In genomic region chr13:91355826-91356710, GRCh38 we compare ENCODE assay signal across 27 cellular contexts. TPM values are rescaled to one million over a fixed set of nuclear protein-coding genes. Genes with fewer than 3 reads are reported as not detected.
DNase-seq lines count a peak whose midpoint lies in the region; ATAC-seq and TF ChIP-seq lines count a peak whose summit lies in the region.
"Had no signal": no experiment of that assay in that cellular context is flagged by ENCODE, and none has a peak within 500 bp of the region (broad histone marks: within the 10 kb centered on the region; RNA-seq: fewer than 3 reads in every experiment).

No MANE protein-coding gene starts in this region.

- H3K36me3 Mint-ChIP-seq in activated T-cell treated with anti-CD3 and anti-CD28 coated beads, Interleukin-2, amount 50 U/mL, for 24 hours (ENCODE audit: low read depth): peaks cover 81% of the 10 kb centered on the region
- peaks cover 62% of the 10 kb centered on the region for H3K36me3 Mint-ChIP-seq in nephron progenitor cell (ENCODE audit: low read depth)

- no peak overlapping the region for H2BK5ac ChIP-seq in mesenchymal stem cell (ENCODE audit: low read depth, low read length, poor library complexity, severe bottlenecking)

- H3K27ac ChIP-seq in OCI-LY3 (ENCODE audit: low read length) (0 out of 2 replicates have a peak overlapping the region, but pooled peaks have one; percentile 60), mesenchymal stem cell (ENCODE audit: low read length, poor library complexity, severe bottlenecking) (no peak overlapping the region)
- no peak overlapping the region for H3K27ac ChIP-seq in effector memory CD4-positive, alpha-beta T cell (ENCODE audit: insufficient read depth, low read length, poor library complexity, severe bottlenecking)
- H3K27ac ChIP-seq: left lung, right atrium auricular region, spleen, testis had no signal

- WGBS in mesenchymal stem cell: 98% methylated on average over 6 of the region's 6 CpGs

- H2AFZ ChIP-seq in OCI-LY3 (ENCODE audit: low read depth, low read length): no peak overlapping the region
- H2AFZ ChIP-seq in mesenchymal stem cell (ENCODE audit: low read depth, low read length): no peak overlapping the region

- no peak overlapping the region for H2BK15ac ChIP-seq in mesenchymal stem cell (ENCODE audit: low read depth, poor library complexity, severe bottlenecking)

- H3K27me3 Mint-ChIP-seq in activated T-cell treated with anti-CD3 and anti-CD28 coated beads, Interleukin-2, amount 50 U/mL, for 24 hours: no peaks in the 10 kb centered on the region
- H3K27me3 Mint-ChIP-seq in nephron progenitor cell (ENCODE audit: low read depth, poor library complexity): no peaks in the 10 kb centered on the region
- H3K27me3 Mint-ChIP-seq: activated B cell treated with CpG ODN at 0.5 μM for 24 hours; activated CD8-positive, alpha-beta T cell treated with anti-CD3 and anti-CD28 coated beads for 36 hours; naive B cell; stimulated activated memory B cell treated with anti-CD40 and anti-IgM and Interleukin-4, amounts not matched to agents 10 μg/mL and 1 μg/mL and 100 μg/mL, for 72 hours had no signal

- no peak overlapping the region for H4K8ac ChIP-seq in mesenchymal stem cell (ENCODE audit: low read length)

- H3K9me3 ChIP-seq in OCI-LY3 (ENCODE audit: insufficient read depth, low read length) (no peaks in the 10 kb centered on the region), mesenchymal stem cell (ENCODE audit: control insufficient read depth, low read length) (no peaks in the 10 kb centered on the region)
- no peaks in the 10 kb centered on the region for H3K9me3 ChIP-seq in effector memory CD4-positive, alpha-beta T cell (ENCODE audit: control insufficient read depth, low read length)
- H3K9me3 ChIP-seq: left lung, right atrium auricular region, spleen, testis had no signal

- no peak overlapping the region for H3K18ac ChIP-seq in mesenchymal stem cell (ENCODE audit: low read depth in 1 of 2, low read length in 2 of 2)

- no peak overlapping the region for H3K14ac ChIP-seq in mesenchymal stem cell (ENCODE audit: low read length in 2 of 2)

- H3K27me3 ChIP-seq in OCI-LY3 (ENCODE audit: low read depth, low read length) (no peaks in the 10 kb centered on the region), mesenchymal stem cell (ENCODE audit: control insufficient read depth in 1 of 2, insufficient read depth in 1 of 2, low read length in 2 of 2) (no peaks in the 10 kb centered on the region)
- no peaks in the 10 kb centered on the region for H3K27me3 ChIP-seq in effector memory CD4-positive, alpha-beta T cell (replicated peaks; ENCODE audit: control insufficient read depth, insufficient read depth, low read length, poor library complexity, severe bottlenecking)
- H3K27me3 ChIP-seq: left lung, right atrium auricular region, spleen, testis had no signal

- peak overlapping the region; percentile 30 for H3K27ac Mint-ChIP-seq in activated T-cell treated with anti-CD3 and anti-CD28 coated beads, Interleukin-2, amount 50 U/mL, for 24 hours
- H3K27ac Mint-ChIP-seq in nephron progenitor cell: peak overlapping the region; percentile 90
- H3K27ac Mint-ChIP-seq: activated B cell treated with CpG ODN at 0.5 μM for 24 hours; stimulated activated memory B cell treated with anti-CD40 and anti-IgM and Interleukin-4, amounts not matched to agents 10 μg/mL and 1 μg/mL and 100 μg/mL, for 72 hours had no signal

- no peak overlapping the region for H3K4me2 ChIP-seq in OCI-LY3 (ENCODE audit: low read length)
- no peak overlapping the region for H3K4me2 ChIP-seq in mesenchymal stem cell (ENCODE audit: low read length, poor library complexity, severe bottlenecking)

- no peak overlapping the region for H3K23ac ChIP-seq in mesenchymal stem cell (ENCODE audit: low read length in 2 of 2)

- no peak overlapping the region for H4K91ac ChIP-seq in mesenchymal stem cell (ENCODE audit: low read length)

- H3K36me3 ChIP-seq in OCI-LY3 (replicated peaks; ENCODE audit: low read depth, low read length): peaks cover 71% of the 10 kb centered on the region
- peaks cover 26% of the 10 kb centered on the region for H3K36me3 ChIP-seq in effector memory CD4-positive, alpha-beta T cell (ENCODE audit: control insufficient read depth, insufficient read depth, low read length)
- peaks cover 5 to 65% of the 10 kb centered on the region in 2 experiments for H3K36me3 ChIP-seq in mesenchymal stem cell (ENCODE audit: control insufficient read depth in 1 of 2, insufficient read depth in 2 of 2, low read depth in 1 of 2, low read length in 2 of 2)

- TF ChIP-seq CTCF in OCI-LY3 (IDR thresholded peaks at IDR 0.05; ENCODE audit: low read depth, low read length) (no peak), nephron progenitor cell (IDR thresholded peaks at IDR 0.05) (no peak)

- H2BK120ac ChIP-seq in mesenchymal stem cell (ENCODE audit: low read depth, low read length): no peak overlapping the region

- no peak overlapping the region for H3K4me3 Mint-ChIP-seq in activated T-cell treated with anti-CD3 and anti-CD28 coated beads, Interleukin-2, amount 50 U/mL, for 24 hours
- peak overlapping the region; percentile 39 for H3K4me3 Mint-ChIP-seq in nephron progenitor cell
- H3K4me3 Mint-ChIP-seq: activated B cell treated with CpG ODN at 0.5 μM for 24 hours; activated CD8-positive, alpha-beta T cell treated with anti-CD3 and anti-CD28 coated beads for 36 hours; naive B cell; stimulated activated memory B cell treated with anti-CD40 and anti-IgM and Interleukin-4, amounts not matched to agents 10 μg/mL and 1 μg/mL and 100 μg/mL, for 72 hours had no signal

- peaks cover 60% of the 10 kb centered on the region for H3K4me1 Mint-ChIP-seq in activated T-cell treated with anti-CD3 and anti-CD28 coated beads, Interleukin-2, amount 50 U/mL, for 24 hours (ENCODE audit: low read depth)
- peaks cover 71% of the 10 kb centered on the region for H3K4me1 Mint-ChIP-seq in nephron progenitor cell

- no peak overlapping the region for H2AK5ac ChIP-seq in mesenchymal stem cell (ENCODE audit: low read length, severe bottlenecking)

- no peak overlapping the region for H3K4ac ChIP-seq in mesenchymal stem cell (ENCODE audit: low read depth in 1 of 2, low read length in 2 of 2)

- TF ChIP-seq POLR2A in GM19099 (IDR thresholded peaks at IDR 0.05; ENCODE audit: extremely low read depth, insufficient read length, low read depth): peak; percentile 24

- H3K4me3 ChIP-seq in OCI-LY3 (ENCODE audit: low read length) (no peak overlapping the region), mesenchymal stem cell (ENCODE audit: insufficient read depth in 1 of 2, low read depth in 1 of 2, low read length in 2 of 2) (no peak overlapping the region)
- H3K4me3 ChIP-seq in effector memory CD4-positive, alpha-beta T cell (ENCODE audit: insufficient read depth, low read depth, low read length, poor library complexity, severe bottlenecking): no peak overlapping the region
- H3K4me3 ChIP-seq: left lung, right atrium auricular region, spleen, testis had no signal

- H3K9me3 Mint-ChIP-seq in activated T-cell treated with anti-CD3 and anti-CD28 coated beads, Interleukin-2, amount 50 U/mL, for 24 hours: no peaks in the 10 kb centered on the region
- H3K9me3 Mint-ChIP-seq in nephron progenitor cell: no peaks in the 10 kb centered on the region
- H3K9me3 Mint-ChIP-seq: activated B cell treated with CpG ODN at 0.5 μM for 24 hours; activated CD8-positive, alpha-beta T cell treated with anti-CD3 and anti-CD28 coated beads for 36 hours; naive B cell; stimulated activated memory B cell treated with anti-CD40 and anti-IgM and Interleukin-4, amounts not matched to agents 10 μg/mL and 1 μg/mL and 100 μg/mL, for 72 hours had no signal

- peaks cover 5% of the 10 kb centered on the region for H3K79me1 ChIP-seq in mesenchymal stem cell (replicated peaks; ENCODE audit: low read length, poor library complexity, severe bottlenecking)

- H3K9ac ChIP-seq in OCI-LY3 (ENCODE audit: low read length) (no peak overlapping the region), mesenchymal stem cell (ENCODE audit: low read length) (no peak overlapping the region)

- H3K4me1 ChIP-seq in OCI-LY3 (ENCODE audit: low read length) (peaks cover 56% of the 10 kb centered on the region), mesenchymal stem cell (ENCODE audit: control insufficient read depth, insufficient read depth, low read depth, low read length) (no peaks in the 10 kb centered on the region)
- H3K4me1 ChIP-seq in effector memory CD4-positive, alpha-beta T cell (ENCODE audit: control insufficient read depth, insufficient read depth, low read length, poor library complexity, severe bottlenecking): no peaks in the 10 kb centered on the region

- H3K79me2 ChIP-seq in OCI-LY3 (ENCODE audit: low read length): peaks cover 48% of the 10 kb centered on the region

- no peak overlapping the region for H2BK12ac ChIP-seq in mesenchymal stem cell (ENCODE audit: low read length in 2 of 2)

- DNase-seq in activated T-cell treated with anti-CD3 and anti-CD28 coated beads, Interleukin-2, amount 50 U/mL, for 24 hours: no peak
- DNase-seq in activated T-cell treated with anti-CD3 and anti-CD28 coated beads, Interleukin-2, amount 50 U/mL, for 48 hours: no peak
- DNase-seq in nephron progenitor cell: no peak
- DNase-seq in effector memory CD4-positive, alpha-beta T cell: no peak
- DNase-seq in mesenchymal stem cell: no peak
- DNase-seq: activated B cell treated with CpG ODN at 0.5 μM for 24 hours; activated CD8-positive, alpha-beta T cell treated with anti-CD3 and anti-CD28 coated beads for 36 hours; activated naive CD4-positive, alpha-beta T cell treated with anti-CD3 and anti-CD28 coated beads, Interleukin-2, amount 50 U/mL, for 16 hours; caudate nucleus; DMS79 treated with DMSO at 0.1 percent for 48 hours; hypothalamus; left lung; MV-4-11; naive B cell; NCI-H1694 treated with DMSO at 0.1 percent for 48 hours; NCI-H526 treated with DMSO at 0.1 percent for 48 hours; spleen; stimulated activated CD4-positive, alpha-beta T cell treated with anti-CD3 and anti-CD28 coated beads, Interleukin-2, amount 100 ng/mL, for 48 hours; T-helper 9 cell; testis had no signal

- H4K20me1 ChIP-seq in OCI-LY3 (ENCODE audit: insufficient read depth, low read length): peaks cover 80% of the 10 kb centered on the region

- ATAC-seq in GM21367 (IDR thresholded peaks at IDR 0.05; ENCODE audit: unreplicated experiment): no peak
- ATAC-seq: activated CD8-positive, alpha-beta T cell treated with anti-CD3 and anti-CD28 coated beads for 36 hours; left lung; stimulated activated memory B cell treated with anti-CD40 and anti-IgM and Interleukin-4, amounts not matched to agents 10 μg/mL and 1 μg/mL and 100 μg/mL, for 72 hours had no signal

RNA-seq across cellular contexts. Expression of gene MIR17HG, which starts 8.6 kb away (rescaled TPM):
- polyA plus RNA-seq in mesenchymal stem cell (2013, experiment 1 of 2): 0.10 TPM
- polyA plus RNA-seq in mesenchymal stem cell (2013, experiment 2 of 2): 0.12 TPM

RNA-seq across cellular contexts. Expression of gene GPC5, which starts 42.4 kb away (rescaled TPM):
- polyA plus RNA-seq in mesenchymal stem cell (2013, experiment 1 of 2): 0.40 TPM
- polyA plus RNA-seq in mesenchymal stem cell (2013, experiment 2 of 2): 0.40 TPM
- polyA plus RNA-seq: BJ, fibroblast of lung had no signal
